In the genomic region with DNA sequence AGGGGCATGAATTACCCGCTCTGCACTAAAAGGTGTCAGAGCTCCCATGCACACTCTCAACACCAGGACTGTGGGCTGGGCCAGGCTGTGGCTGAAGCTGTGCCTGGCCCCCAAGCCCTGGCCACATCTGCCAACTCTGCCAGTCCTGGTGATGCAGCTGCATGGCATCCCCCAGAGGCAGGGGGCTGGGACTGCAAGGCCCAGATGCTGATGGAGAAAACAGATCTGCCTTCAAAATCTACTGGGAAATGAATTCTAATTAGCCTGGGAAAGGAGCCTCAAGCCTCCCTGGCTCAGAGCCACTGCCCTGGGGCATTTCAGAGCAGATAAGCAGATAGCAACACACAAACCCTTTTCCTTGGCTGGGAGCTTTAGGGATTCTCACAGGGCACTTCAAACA, we compare ENCODE assay signal across 7 cellular contexts. TPM values are rescaled to one million over a fixed set of nuclear protein-coding genes. Genes with fewer than 3 reads are reported as not detected.
DNase-seq lines count a peak whose midpoint lies in the region; TF ChIP-seq lines count a peak whose summit lies in the region.
"Had no signal": no experiment of that assay in that cellular context is flagged by ENCODE, and none has a peak within 500 bp of the region (broad histone marks: within the 10 kb centered on the region; RNA-seq: fewer than 3 reads in every experiment).

No MANE protein-coding gene starts in this region.

- H3K4me1 ChIP-seq in endodermal cell (ENCODE audit: control insufficient read depth, insufficient read depth, low read length) = no peaks in the 10 kb centered on the region

- peaks cover 5% of the 10 kb centered on the region for H3K4me1 Mint-ChIP-seq in endodermal cell

- H3K27ac Mint-ChIP-seq in endodermal cell = no peak overlapping the region
- H3K27ac Mint-ChIP-seq: memory B cell had no signal

- H3K4me3 ChIP-seq in endodermal cell (ENCODE audit: low read length) = no peak overlapping the region

- no peaks in the 10 kb centered on the region for H3K9me3 Mint-ChIP-seq in endodermal cell
- H3K9me3 Mint-ChIP-seq: memory B cell had no signal

- TF ChIP-seq CTCF in endodermal cell (conservative IDR thresholded peaks at IDR 0.05) = peak; percentile 61

- no peaks in the 10 kb centered on the region for H3K9me3 ChIP-seq in endodermal cell (ENCODE audit: control insufficient read depth, low read length)

- peak; percentile 95 for DNase-seq in DMS 273 (lab: John Stamatoyannopoulos, UW; ENCODE audit: unreplicated experiment)
- peak; percentile 49 for DNase-seq in NCI-H1436 treated with DMSO at 0.1 percent for 48 hours (lab: John Stamatoyannopoulos, UW)
- peak; percentile 76 for DNase-seq in endodermal cell
- no peak for DNase-seq in ureter (ENCODE audit: low spot score)
- DNase-seq in activated CD8-positive, alpha-beta memory T cell treated with anti-CD3 and anti-CD28 coated beads, Interleukin-2, amount 50 U/mL, for 4 hours = no peak
- no peak for DNase-seq in activated CD4-positive, CD25-positive, alpha-beta regulatory T cell (lab: John Stamatoyannopoulos, UW)

- H3K4me3 Mint-ChIP-seq in endodermal cell = no peak overlapping the region
- H3K4me3 Mint-ChIP-seq: memory B cell had no signal

- peaks cover 2% of the 10 kb centered on the region for H3K36me3 Mint-ChIP-seq in endodermal cell (ENCODE audit: low read depth)
- H3K36me3 Mint-ChIP-seq: memory B cell had no signal

- peaks cover 17% of the 10 kb centered on the region for H3K27me3 Mint-ChIP-seq in endodermal cell (ENCODE audit: insufficient read depth)

- H3K9ac ChIP-seq in endodermal cell (ENCODE audit: extremely low read depth, low read length, poor library complexity, severe bottlenecking) = no peak overlapping the region

- H3K27ac ChIP-seq in endodermal cell (ENCODE audit: low read depth, low read length) = no peak overlapping the region

- peaks cover 13% of the 10 kb centered on the region for H3K27me3 ChIP-seq in endodermal cell (ENCODE audit: control insufficient read depth, insufficient read depth, low read length, poor library complexity, severe bottlenecking)

- WGBS in endodermal cell (ENCODE audit: insufficient coverage in 1 of 2, insufficient read length in 1 of 2), 2 experiments = 83 to 95% methylated on average over 1 of the region's 1 CpG

- H3K36me3 ChIP-seq in endodermal cell (ENCODE audit: control insufficient read depth, insufficient read depth, low read length) = no peaks in the 10 kb centered on the region

RNA-seq across cellular contexts. Expression of gene CHST6, which starts 3.4 kb away (rescaled TPM):
- total RNA-seq in endodermal cell (10 to 100 TPM; 13.5 to 15.9 TPM), ureter (3.2 TPM)
- polyA plus RNA-seq in endodermal cell (2013, experiment 1 of 2) = 6.5 TPM
- 6.6 TPM for polyA plus RNA-seq in endodermal cell (2013, experiment 2 of 2)

RNA-seq across cellular contexts. Expression of gene TMEM170A, which starts 27.4 kb away (rescaled TPM):
- total RNA-seq in endodermal cell = 10 to 100 TPM; 72.7 to 74.8 TPM
- 36.0 TPM for polyA plus RNA-seq in endodermal cell (2013, experiment 1 of 2)
- polyA plus RNA-seq in endodermal cell (2013, experiment 2 of 2) = 28.7 TPM
- 25.7 TPM for total RNA-seq in ureter

RNA-seq across cellular contexts. Expression of gene CHST5, which starts 44.0 kb away (rescaled TPM):
- 1 to 10 TPM in 1 of 2 donors, under 1 TPM in 1; 0.26 to 1.1 TPM for total RNA-seq in endodermal cell
- polyA plus RNA-seq in endodermal cell (2013, experiment 1 of 2) = 0.78 TPM
- polyA plus RNA-seq in endodermal cell (2013, experiment 2 of 2) = 0.87 TPM
- 0.26 TPM for total RNA-seq in ureter

RNA-seq across cellular contexts. Expression of gene CFDP1, which starts 58.6 kb away (rescaled TPM):
- total RNA-seq in endodermal cell (100 to 1,000 TPM in 1 of 2 donors, 10 to 100 TPM in 1; 88.7 to 117 TPM), ureter (60.2 TPM)
- polyA plus RNA-seq in endodermal cell (2013, experiment 1 of 2) = 105 TPM
- polyA plus RNA-seq in endodermal cell (2013, experiment 2 of 2) = 101 TPM

Comparison
In these comparisons a context has a peak if more than half of its experiments do, and no peak if none do; other contexts are left out.
1. DNase-seq: peak in DMS 273 (single experiment), NCI-H1436 treated with DMSO at 0.1 percent for 48 hours (single experiment) and endodermal cell (single experiment); none in ureter (single experiment), activated CD8-positive, alpha-beta memory T cell treated with anti-CD3 and anti-CD28 coated beads, Interleukin-2, amount 50 U/mL, for 4 hours (single experiment) and activated CD4-positive, CD25-positive, alpha-beta regulatory T cell (0 of 4).